ENCODE assay signal across 22 cellular contexts in the genomic region with DNA sequence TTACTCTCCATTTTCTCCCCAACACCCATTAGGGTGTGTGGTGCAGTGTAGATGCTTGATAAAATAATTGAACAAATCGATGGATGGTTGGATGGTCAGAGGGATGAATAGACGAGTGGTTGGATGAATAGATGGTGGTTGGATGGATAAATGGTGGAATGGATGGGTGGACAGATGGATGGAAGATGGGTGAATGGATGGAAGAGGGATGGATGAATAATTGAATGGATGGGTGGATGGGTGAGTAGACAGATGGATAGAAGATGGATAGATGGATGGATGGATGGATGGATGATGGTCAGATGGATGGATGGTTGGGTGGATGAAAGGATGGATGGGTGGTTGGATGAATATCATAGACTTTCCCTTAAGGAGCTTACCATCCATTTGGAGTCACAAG.
DNase-seq lines count a peak whose midpoint lies in the region; FAIRE-seq and TF ChIP-seq lines count a peak whose summit lies in the region.
"Had no signal": no experiment of that assay in that cellular context is flagged by ENCODE, and none has a peak within 500 bp of the region (broad histone marks: within the 10 kb centered on the region; RNA-seq: fewer than 3 reads in every experiment).

No MANE protein-coding gene starts in this region.

- H3K4me3 ChIP-seq in HEK293 (ENCODE audit: low read depth, low read length): no peak overlapping the region
- no peak overlapping the region for H3K4me3 ChIP-seq in OCI-LY1 (ENCODE audit: low read depth, low read length, poor library complexity, severe bottlenecking)
- H3K4me3 ChIP-seq in H1 (ENCODE audit: extremely low read depth in 1 of 4, insufficient read depth in 2 of 4, low read depth in 3 of 4, low read length in 4 of 4): no peak overlapping the region
- H3K4me3 ChIP-seq in PC-9: no peak overlapping the region
- H3K4me3 ChIP-seq: A549; BLaER1 treated with 17β-estradiol and CSF1 and Interleukin-3, amounts not matched to agents 10 nM and 100 nM had no signal

- H3K36me3 ChIP-seq in HEK293 (ENCODE audit: control insufficient read depth in 2 of 2, insufficient read depth in 1 of 2, low read length in 2 of 2) (no peaks in the 10 kb centered on the region), OCI-LY1 (ENCODE audit: insufficient read depth, low read length) (peaks cover 25% of the 10 kb centered on the region; the same call in 1 of the 2 replicates), H1 (ENCODE audit: control insufficient read depth in 2 of 4, insufficient read depth in 4 of 4, low read length in 3 of 4) (no peaks in the 10 kb centered on the region), PC-9 (ENCODE audit: low read depth) (no peaks in the 10 kb centered on the region)
- H3K36me3 ChIP-seq: BE2C; BLaER1 treated with 17β-estradiol and CSF1 and Interleukin-3, amounts not matched to agents 10 nM and 100 nM had no signal

- H4K20me1 ChIP-seq in OCI-LY1 (ENCODE audit: insufficient read depth, low read length) (no peaks in the 10 kb centered on the region), H1 (replicated peaks in 1 of 2; ENCODE audit: control insufficient read depth in 1 of 2, insufficient read depth in 2 of 2, low read length in 2 of 2) (peaks cover 0 to 2% of the 10 kb centered on the region in 2 experiments), PC-9 (ENCODE audit: insufficient read depth) (no peaks in the 10 kb centered on the region)
- H4K20me1 ChIP-seq: BLaER1 treated with 17β-estradiol and CSF1 and Interleukin-3, amounts not matched to agents 10 nM and 100 nM had no signal

- DNase-seq in H1 (ENCODE audit: low read depth in 1 of 2, low spot score in 2 of 2): no peak
- no peak for DNase-seq in KG1 (lab: John Stamatoyannopoulos, UW)
- no peak for DNase-seq in PC-9
- DNase-seq in DMS114 treated with DMSO at 0.1 percent for 48 hours (lab: John Stamatoyannopoulos, UW; ENCODE audit: unreplicated experiment): no peak
- DNase-seq: 8988T; ACHN; AML-193; BE2C; Calu3; CD4-positive, alpha-beta memory T cell; COR-L47; DMS153; DND-41; GOT3; H7; HCEC 1CT had no signal

- CTCF ChIA-PET in HEK293 (lab: Yijun Ruan, JAX) (no interaction called here), H1 (lab: Charles Lee; ENCODE audit: partially characterized antibody) (interaction anchor here (0.6 to 1.2 kb wide), 2 partner anchors 10 to 82 kb away, joined by 3 to 4 read pairs; no protein-coding TSS in a partner anchor), PC-9 (lab: Charles Lee) (interaction anchor here (0.6 kb wide), 1 partner anchor 343 kb away, joined by 8 read pairs; no protein-coding TSS in a partner anchor)

- no peak overlapping the region for H3K14ac ChIP-seq in H1 (ENCODE audit: insufficient read length)

- no peak for FAIRE-seq in H1 (lab: Jason Lieb, UNC)
- FAIRE-seq: A549, G401.6, GM12892 had no signal

- WGBS in H1 (ENCODE audit: extremely low coverage in 1 of 2, insufficient coverage in 1 of 2, insufficient read length in 1 of 2, insufficient replicate concordance in 2 of 2, low coverage in 1 of 2, low lambda C conversion rate in 2 of 2, missing lambda C conversion rate in 1 of 2), 2 experiments: 91 to 100% methylated on average over 2 of the region's 2 CpGs

- no peak overlapping the region for H3K9ac ChIP-seq in OCI-LY1 (ENCODE audit: low read length)
- H3K9ac ChIP-seq in H1 (replicated peaks in 1 of 4; ENCODE audit: extremely low read depth in 1 of 4, low read depth in 3 of 4, low read length in 3 of 4): no peak overlapping the region
- H3K9ac ChIP-seq: BLaER1 treated with 17β-estradiol and CSF1 and Interleukin-3, amounts not matched to agents 10 nM and 100 nM had no signal

- TF ChIP-seq POLR2A in H1 (IDR thresholded peaks at IDR 0.05; ENCODE audit: control extremely low read depth in 1 of 2, low read depth in 2 of 2, low read length in 2 of 2): no peak

- no peak overlapping the region for H2BK5ac ChIP-seq in H1 (ENCODE audit: low read depth, low read length)

- H2BK20ac ChIP-seq in H1 (ENCODE audit: low read length): no peak overlapping the region

- intact Hi-C loops in PC-9 (cut with micrococcal nuclease; ENCODE audit: unreplicated experiment): no loop called here

- peaks cover 4% of the 10 kb centered on the region; the same call in 1 of the 2 replicates for H3K23me2 ChIP-seq in H1 (ENCODE audit: low read depth, low read length)

- BruUV-seq in PC-9 (replicated peaks; lab: Mats Ljungman, UMichigan): no TSS peak

- TF ChIP-seq RAD21 in H1 (IDR thresholded peaks at IDR 0.05 in 1 of 2, conservative IDR thresholded peaks at IDR 0.05 in 1 of 2; ENCODE audit: low read depth in 2 of 2, low read length in 2 of 2): no peak

- no peak overlapping the region for H2BK15ac ChIP-seq in H1 (ENCODE audit: low read length)

- no peaks in the 10 kb centered on the region for H3K4me1 ChIP-seq in HEK293 (ENCODE audit: control insufficient read depth, insufficient read depth, low read length)
- H3K4me1 ChIP-seq in OCI-LY1 (ENCODE audit: insufficient read depth, low read length, severe bottlenecking): peaks cover 100% of the 10 kb centered on the region
- no peaks in the 10 kb centered on the region; a peak in 1 of 7 replicates for H3K4me1 ChIP-seq in H1 (replicated peaks in 1 of 4; ENCODE audit: control insufficient read depth in 3 of 4, insufficient read depth in 4 of 4, low read length in 3 of 4)
- H3K4me1 ChIP-seq in PC-9 (replicated peaks; ENCODE audit: insufficient read depth): peaks cover 13% of the 10 kb centered on the region

- no peak overlapping the region for H4K91ac ChIP-seq in H1 (replicated peaks; ENCODE audit: insufficient read length, low read length)

- no peak overlapping the region; the same call in 1 of the 2 replicates for H3K4me2 ChIP-seq in OCI-LY1 (ENCODE audit: low read length)
- H3K4me2 ChIP-seq in H1 (ENCODE audit: insufficient read depth in 1 of 2, low read depth in 2 of 2, low read length in 2 of 2): no peak overlapping the region
- H3K4me2 ChIP-seq in PC-9: no peak overlapping the region
- H3K4me2 ChIP-seq: A549; BLaER1 treated with 17β-estradiol and CSF1 and Interleukin-3, amounts not matched to agents 10 nM and 100 nM had no signal

- no peak overlapping the region for H4K5ac ChIP-seq in H1 (ENCODE audit: insufficient read length, low read depth, low read length)

- H3K79me2 ChIP-seq in OCI-LY1 (ENCODE audit: insufficient read depth, low read length): no peaks in the 10 kb centered on the region
- no peaks in the 10 kb centered on the region for H3K79me2 ChIP-seq in H1 (ENCODE audit: control insufficient read depth in 1 of 2, insufficient read depth in 2 of 2, low read length in 2 of 2)
- H3K79me2 ChIP-seq in PC-9 (ENCODE audit: low read depth): no peaks in the 10 kb centered on the region

- H3K79me1 ChIP-seq in H1 (ENCODE audit: low read depth, low read length): no peaks in the 10 kb centered on the region

- peak overlapping the region; percentile 38 for H3K56ac ChIP-seq in H1 (replicated peaks; ENCODE audit: insufficient read length, low read depth, low read length)

- H2BK120ac ChIP-seq in H1 (replicated peaks; ENCODE audit: low read depth, low read length): no peak overlapping the region

- H3K27ac ChIP-seq in HEK293 (ENCODE audit: extremely low read depth, low read depth, low read length): no peak overlapping the region
- H3K27ac ChIP-seq in OCI-LY1 (ENCODE audit: low read depth, low read length, poor library complexity, severe bottlenecking): peak overlapping the region; percentile 97
- no peak overlapping the region for H3K27ac ChIP-seq in H1 (ENCODE audit: low read depth, low read length)
- no peak overlapping the region for H3K27ac ChIP-seq in PC-9
- H3K27ac ChIP-seq: BLaER1 treated with 17β-estradiol and CSF1 and Interleukin-3, amounts not matched to agents 10 nM and 100 nM had no signal

- no peak for TF ChIP-seq CTCF in HEK293 (tag by site-specific recombination; IDR thresholded peaks at IDR 0.05)
- no peak for TF ChIP-seq CTCF in OCI-LY1 (IDR thresholded peaks at IDR 0.05; ENCODE audit: low read length)
- no peak for TF ChIP-seq CTCF in H1 (IDR thresholded peaks at IDR 0.05; ENCODE audit: control extremely low read depth in 1 of 3, insufficient read depth in 1 of 3, low read depth in 1 of 3, low read length in 3 of 3)
- TF ChIP-seq CTCF in PC-9 (conservative IDR thresholded peaks at IDR 0.05): no peak

- POLR2A ChIA-PET in HEK293 (lab: Yijun Ruan, JAX): no interaction called here
- POLR2A ChIA-PET in H1 (lab: Charles Lee; ENCODE audit: partially characterized antibody): interaction anchor here (1.4 kb wide), 1 partner anchor 59 kb away, joined by 3 read pairs; no protein-coding TSS in a partner anchor
- POLR2A ChIA-PET in PC-9 (lab: Charles Lee; ENCODE audit: unreplicated experiment): no interaction called here

- H3F3A ChIP-seq in OCI-LY1 (ENCODE audit: insufficient read depth, low read length): no peaks in the 10 kb centered on the region
- H3F3A ChIP-seq in PC-9 (ENCODE audit: insufficient read depth, low read depth): peaks cover 8% of the 10 kb centered on the region; the same call in 1 of the 2 replicates

- no peak overlapping the region for H4K8ac ChIP-seq in H1 (ENCODE audit: extremely low read depth, insufficient read depth, low read length)

- H3K9me3 ChIP-seq in HEK293 (ENCODE audit: control insufficient read depth, insufficient read depth, low read depth, low read length) (no peaks in the 10 kb centered on the region), OCI-LY1 (ENCODE audit: low read length) (no peaks in the 10 kb centered on the region), H1 (ENCODE audit: insufficient read depth in 2 of 2, low read depth in 1 of 2, low read length in 1 of 2) (no peaks in the 10 kb centered on the region), PC-9 (ENCODE audit: insufficient read depth, low read depth) (no peaks in the 10 kb centered on the region)
- H3K9me3 ChIP-seq: A549; BE2C; BLaER1 treated with 17β-estradiol and CSF1 and Interleukin-3, amounts not matched to agents 10 nM and 100 nM had no signal

- H3K9me2 ChIP-seq in OCI-LY1 (ENCODE audit: low read depth, low read length) (no peaks in the 10 kb centered on the region), PC-9 (ENCODE audit: insufficient read depth) (no peaks in the 10 kb centered on the region)

- no peaks in the 10 kb centered on the region for H3K27me3 ChIP-seq in OCI-LY1 (ENCODE audit: insufficient read depth, low read length)
- H3K27me3 ChIP-seq in H1 (replicated peaks in 1 of 4; ENCODE audit: control insufficient read depth in 3 of 4, extremely low read depth in 1 of 4, insufficient read depth in 3 of 4, low read length in 3 of 4): no peaks in the 10 kb centered on the region
- H3K27me3 ChIP-seq in PC-9 (ENCODE audit: insufficient read depth, low read depth): no peaks in the 10 kb centered on the region
- H3K27me3 ChIP-seq: BE2C; BLaER1 treated with 17β-estradiol and CSF1 and Interleukin-3, amounts not matched to agents 10 nM and 100 nM had no signal

- no peak overlapping the region for H2AK5ac ChIP-seq in H1 (ENCODE audit: low read depth, low read length)

- H2BK12ac ChIP-seq in H1 (ENCODE audit: low read depth, low read length): no peak overlapping the region

- H3K4ac ChIP-seq in H1 (replicated peaks; ENCODE audit: insufficient read length, low read depth, low read length): no peak overlapping the region

- H3K18ac ChIP-seq in H1 (ENCODE audit: extremely low read depth, low read length): no peak overlapping the region

- H3K23ac ChIP-seq in H1 (ENCODE audit: insufficient read length): no peak overlapping the region

- no peak for TF ChIP-seq EP300 in H1 (IDR thresholded peaks at IDR 0.05; ENCODE audit: borderline replicate concordance in 1 of 2, low read depth in 2 of 2, low read length in 2 of 2)

- no peak overlapping the region for H2AFZ ChIP-seq in OCI-LY1 (ENCODE audit: low read length)
- no peak overlapping the region for H2AFZ ChIP-seq in H1 (ENCODE audit: low read length)
- no peak overlapping the region for H2AFZ ChIP-seq in PC-9
